8 cellular contexts compared by ENCODE assay signal in the genomic region with DNA sequence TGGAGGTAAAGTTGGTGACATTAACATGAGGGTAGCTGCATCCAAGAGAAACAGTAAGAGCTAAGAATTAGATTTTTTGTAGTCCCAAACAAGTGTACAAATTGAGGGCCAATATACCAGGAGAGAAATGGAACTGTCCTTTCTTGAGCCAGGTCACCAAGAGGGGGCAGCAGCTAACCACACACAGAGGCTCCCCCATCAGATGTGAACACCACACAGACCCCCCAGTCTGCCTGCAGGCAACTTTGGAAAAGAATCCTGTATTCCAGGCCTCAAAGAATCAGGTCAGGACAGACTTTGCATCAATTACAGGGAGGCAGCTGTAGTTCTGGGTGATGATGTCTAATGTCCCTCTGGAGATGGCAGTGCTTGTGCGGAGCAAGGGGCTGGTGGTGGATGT.
DNase-seq lines count a peak whose midpoint lies in the region; ATAC-seq and TF ChIP-seq lines count a peak whose summit lies in the region.

No MANE protein-coding gene starts in this region.

- H3K36me3 ChIP-seq in A673 (ENCODE audit: insufficient read depth, low read length, poor library complexity, severe bottlenecking) (no peaks in the 10 kb centered on the region), RWPE2 (ENCODE audit: low read depth) (no peaks in the 10 kb centered on the region)

- H3K27ac Mint-ChIP-seq in glutamatergic neuron (ENCODE audit: unreplicated experiment) (peak overlapping the region; percentile 42), immature natural killer cell (no peak overlapping the region)

- H3K36me3 Mint-ChIP-seq in glutamatergic neuron (ENCODE audit: unreplicated experiment): peaks cover 4% of the 10 kb centered on the region
- no peaks in the 10 kb centered on the region for H3K36me3 Mint-ChIP-seq in immature natural killer cell

- no peak overlapping the region for H3K4me3 Mint-ChIP-seq in glutamatergic neuron (ENCODE audit: unreplicated experiment)
- no peak overlapping the region for H3K4me3 Mint-ChIP-seq in immature natural killer cell

- H3K27ac ChIP-seq in A673 (ENCODE audit: low read depth, low read length, poor library complexity, severe bottlenecking) (no peak overlapping the region), RWPE2 (ENCODE audit: poor library complexity, severe bottlenecking) (no peak overlapping the region)

- ATAC-seq in RWPE2 (ENCODE audit: low read depth) (no peak), HG02642 (IDR thresholded peaks at IDR 0.05; ENCODE audit: poor library complexity, unreplicated experiment) (no peak)

- H3K27me3 Mint-ChIP-seq in glutamatergic neuron (ENCODE audit: unreplicated experiment) (peaks cover 4% of the 10 kb centered on the region), immature natural killer cell (ENCODE audit: low read depth in 3 of 3) (peaks cover 2 to 4% (median 2%) of the 10 kb centered on the region in 3 donors)

- H3K9me3 ChIP-seq in A673 (ENCODE audit: low read depth, low read length, poor library complexity, severe bottlenecking): no peaks in the 10 kb centered on the region
- no peaks in the 10 kb centered on the region for H3K9me3 ChIP-seq in RWPE2 (ENCODE audit: severe bottlenecking)

- intact Hi-C loops in A673 (cut with micrococcal nuclease; ENCODE audit: unreplicated experiment): no loop called here

- POLR2A ChIA-PET in A673 (lab: Charles Lee; ENCODE audit: low non-redundant PET): interaction anchor here (0.6 kb wide), 1 partner anchor 85 kb away, joined by 7 read pairs; no protein-coding TSS in a partner anchor

- no TSS peak for BruUV-seq in A673 (replicated peaks; lab: Mats Ljungman, UMichigan)

- DNase-seq in A673 (ENCODE audit: low spot score) (no peak), G401 (ENCODE audit: low spot score) (peak; percentile 69), RWPE2 (ENCODE audit: low spot score) (no peak), glutamatergic neuron (peak; percentile 50), occipital lobe (lab: John Stamatoyannopoulos, UW) (no peak), A172 (ENCODE audit: low spot score) (no peak), immature natural killer cell (no peak)

- H3K4me1 Mint-ChIP-seq in glutamatergic neuron (ENCODE audit: low read depth, unreplicated experiment): peaks cover 27% of the 10 kb centered on the region
- H3K4me1 Mint-ChIP-seq in immature natural killer cell: no peaks in the 10 kb centered on the region

- TF ChIP-seq CTCF in A673 (conservative IDR thresholded peaks at IDR 0.05; ENCODE audit: low read depth, low read length) (peak; percentile 39), RWPE2 (IDR thresholded peaks at IDR 0.05; ENCODE audit: poor library complexity, severe bottlenecking) (peak; percentile 77), glutamatergic neuron (IDR thresholded peaks at IDR 0.05; ENCODE audit: partially characterized antibody, unreplicated experiment) (peak; percentile 36)

- in situ Hi-C loops in G401 (cut with HindIII; ENCODE audit: low sequenced_read_pairs): no loop called here

- H3K4me3 ChIP-seq in A673 (ENCODE audit: low read depth, low read length, poor library complexity, severe bottlenecking): no peak overlapping the region
- H3K4me3 ChIP-seq in RWPE2 (ENCODE audit: severe bottlenecking): no peak overlapping the region

- no peaks in the 10 kb centered on the region for H3K4me1 ChIP-seq in A673 (ENCODE audit: insufficient read depth, low read length, poor library complexity, severe bottlenecking)
- H3K4me1 ChIP-seq in RWPE2 (ENCODE audit: insufficient read depth, poor library complexity, severe bottlenecking): peaks cover 16% of the 10 kb centered on the region

- peaks cover 4% of the 10 kb centered on the region for H3K9me3 Mint-ChIP-seq in glutamatergic neuron (ENCODE audit: unreplicated experiment)
- H3K9me3 Mint-ChIP-seq in immature natural killer cell: no peaks in the 10 kb centered on the region

- CTCF ChIA-PET in A673 (lab: Charles Lee): no interaction called here

- H3K27me3 ChIP-seq in A673 (replicated peaks; ENCODE audit: insufficient read depth, low read depth, low read length, poor library complexity) (no peaks in the 10 kb centered on the region), RWPE2 (ENCODE audit: insufficient read depth, poor library complexity, severe bottlenecking) (no peaks in the 10 kb centered on the region)

Comparison
In these comparisons a context has a peak if more than half of its experiments do, and no peak if none do; other contexts are left out.
1. DNase-seq: peak in G401 (single experiment) and glutamatergic neuron (single experiment); none in A673 (single experiment), RWPE2 (single experiment), occipital lobe (single experiment), A172 (single experiment) and immature natural killer cell (0 of 3).
2. Peak in every context shown above with its lines, with median percentiles within 50 percentile points of each other: CTCF ChIP-seq.